Comparison of ENCODE assay signal across 12 cellular contexts in genomic region chr1:239587066-239587465, GRCh38.
A peak's percentile ranks its signal among the peaks of the same experiment; 100 is the strongest.
DNase-seq lines count a peak whose midpoint lies in the region; ATAC-seq, FAIRE-seq and TF ChIP-seq lines count a peak whose summit lies in the region.
"Had no signal": no experiment of that assay in that cellular context is flagged by ENCODE, and none has a peak within 500 bp of the region (broad histone marks: within the 10 kb centered on the region; RNA-seq: fewer than 3 reads in every experiment).

No MANE protein-coding gene starts in this region.

- no peak overlapping the region for H3K4me3 ChIP-seq in gastroesophageal sphincter

- no peak for FAIRE-seq in GM19239 (lab: Jason Lieb, UNC)

- TF ChIP-seq EP300 in gastroesophageal sphincter (IDR thresholded peaks at IDR 0.05), result no peak

- peaks cover 0 to 88% (median 10%) of the 10 kb centered on the region in 3 donors for H3K4me1 ChIP-seq in gastroesophageal sphincter
- H3K4me1 ChIP-seq in foreskin keratinocyte, result no peaks in the 10 kb centered on the region

- WGBS in gastroesophageal sphincter (ENCODE audit: low coverage in 1 of 2), 2 donors, result 79% methylated on average over 6 of the region's 8 CpGs

- H3K36me3 ChIP-seq in gastroesophageal sphincter, result no peaks in the 10 kb centered on the region

- H3K27me3 ChIP-seq in gastroesophageal sphincter, result no peaks in the 10 kb centered on the region
- H3K27me3 ChIP-seq in foreskin keratinocyte, result no peaks in the 10 kb centered on the region

- no peaks in the 10 kb centered on the region for H3K9me3 ChIP-seq in gastroesophageal sphincter

- TF ChIP-seq CTCF in C4-2B (conservative IDR thresholded peaks at IDR 0.05), result no peak
- TF ChIP-seq CTCF in gastroesophageal sphincter (IDR thresholded peaks at IDR 0.05), result no peak
- no peak for TF ChIP-seq CTCF in foreskin keratinocyte (conservative IDR thresholded peaks at IDR 0.05)

- H3K27ac ChIP-seq in C4-2B (peak overlapping the region; percentile 30; the same call in 1 of the 2 replicates), gastroesophageal sphincter (peak overlapping the region; percentile 39 to 54 (median 50)), foreskin keratinocyte (no peak overlapping the region)

- no peak for TF ChIP-seq POLR2A in gastroesophageal sphincter (IDR thresholded peaks at IDR 0.05)

- ATAC-seq in gastroesophageal sphincter (no peak), foreskin keratinocyte (no peak), GM21360 (IDR thresholded peaks at IDR 0.05; ENCODE audit: unreplicated experiment) (no peak), HG03342 (IDR thresholded peaks at IDR 0.05; ENCODE audit: unreplicated experiment) (no peak)
- ATAC-seq: HCT116, Panc1 had no signal

- DNase-seq in Kasumi-1 (lab: John Stamatoyannopoulos, UW) (peak; percentile 24 to 36), foreskin keratinocyte (no peak), GM19239 (ENCODE audit: insufficient read length, low spot score) (no peak)
- peak; percentile 64 for DNase-seq in activated CD8-positive, alpha-beta memory T cell treated with anti-CD3 and anti-CD28 coated beads for 24 hours
- DNase-seq: C1 segment of cervical spinal cord, mesenchymal stem cell had no signal

Comparison
In these comparisons a context has a peak if more than half of its experiments do, and no peak if none do; other contexts are left out.
1. DNase-seq: peak in Kasumi-1 (2 of 2) and activated CD8-positive, alpha-beta memory T cell treated with anti-CD3 and anti-CD28 coated beads for 24 hours (single experiment); none in foreskin keratinocyte (0 of 2) and GM19239 (single experiment).